ENCODE assay signal across 8 cellular contexts in genomic region chr22:37807410-37808293, GRCh38. TPM values are rescaled to one million over a fixed set of nuclear protein-coding genes. Genes with fewer than 3 reads are reported as not detected.
DNase-seq lines count a peak whose midpoint lies in the region; ATAC-seq and TF ChIP-seq lines count a peak whose summit lies in the region.

TSS of gene GCAT (plus strand) at chr22:37807934. CDS start at chr22:37807968, 34 bp downstream.

- peak within 1 kb of the TSS; percentile 98 for H3K4me2 ChIP-seq in PC-3 (ENCODE audit: low read length)

- H3K9ac ChIP-seq in HUES64 (ENCODE audit: low read depth, low read length) (peak within 1 kb of the TSS; percentile 60), PC-3 (ENCODE audit: low read length) (peak within 1 kb of the TSS; percentile 95)

- peak; percentile 78 for ATAC-seq in GM21390 (IDR thresholded peaks at IDR 0.05; ENCODE audit: unreplicated experiment)
- peak; percentile 65 for ATAC-seq in PC-3

- H3K4me1 ChIP-seq in HUES64 (ENCODE audit: insufficient read depth, low read length) (peaks cover 9% of the 10 kb centered on the region; the same call in 1 of the 2 replicates), PC-3 (ENCODE audit: insufficient read depth, low read length) (peaks cover 17% of the 10 kb centered on the region), mononuclear cell (ENCODE audit: insufficient read depth, low read length) (peaks cover 60% of the 10 kb centered on the region)

- H3K36me3 ChIP-seq in HUES64 (ENCODE audit: insufficient read depth, low read length): no peaks in the 10 kb centered on the region
- no peaks in the 10 kb centered on the region for H3K36me3 ChIP-seq in PC-3 (ENCODE audit: low read depth, low read length)

- peaks cover 18% of the 10 kb centered on the region for H3F3A ChIP-seq in PC-3 (ENCODE audit: low read length, unreplicated experiment)

- H2AFZ ChIP-seq in PC-3 (ENCODE audit: low read length): peak within 1 kb of the TSS; percentile 51; the same call in 1 of the 2 replicates

- under 1% methylated on average over 73 of the region's 73 CpGs for WGBS in HUES64

- TF ChIP-seq CTCF in PC-3 (conservative IDR thresholded peaks at IDR 0.05; ENCODE audit: low read depth, low read length): no peak

- no TSS peak for BruUV-seq in PC-3 (replicated peaks; lab: Mats Ljungman, UMichigan)

- POLR2A ChIA-PET in PC-3 (lab: Charles Lee; ENCODE audit: unreplicated experiment): interaction anchor here (0.5 to 0.7 kb wide), 4 partner anchors 21 to 1767 kb away, joined by 3 to 10 read pairs (median 3); partner anchors contain the start of gene POLR2F

- peak within 1 kb of the TSS; percentile 83 for H3K4me3 ChIP-seq in HUES64 (ENCODE audit: low read length)
- peak within 1 kb of the TSS; percentile 100 for H3K4me3 ChIP-seq in PC-3 (ENCODE audit: low read length)
- peak within 1 kb of the TSS; percentile 43 for H3K4me3 ChIP-seq in mononuclear cell (ENCODE audit: low read length)

- peaks cover 21% of the 10 kb centered on the region for H4K20me1 ChIP-seq in PC-3 (ENCODE audit: low read length)

- CTCF ChIA-PET in PC-3 (lab: Charles Lee): interaction anchor here (0.6 to 0.7 kb wide), 3 partner anchors 11 to 478 kb away, joined by 4 to 9 read pairs (median 4); partner anchors contain the start of gene MICALL1

- peaks cover 44% of the 10 kb centered on the region for H3K27me3 ChIP-seq in HUES64 (ENCODE audit: insufficient read depth, low read length)
- no peaks in the 10 kb centered on the region for H3K27me3 ChIP-seq in PC-3 (ENCODE audit: low read length)
- peaks cover 44% of the 10 kb centered on the region for H3K27me3 ChIP-seq in mononuclear cell (ENCODE audit: insufficient read depth, low read length)

- intact Hi-C loops in PC-3 (cut with micrococcal nuclease): loop anchor here (10.0 kb wide), 1 partner anchor 123 kb away; the partner anchor contains the start of gene NOL12

- H3K9me2 ChIP-seq in PC-3 (replicated peaks; ENCODE audit: low read length): no peaks in the 10 kb centered on the region

- H3K27ac ChIP-seq in HUES64 (ENCODE audit: low read depth, low read length): no peak within 1 kb of the TSS; the same call in 1 of the 2 replicates
- peak within 1 kb of the TSS; percentile 66 for H3K27ac ChIP-seq in PC-3 (ENCODE audit: low read length)

- peaks cover 30% of the 10 kb centered on the region for H3K79me2 ChIP-seq in PC-3 (ENCODE audit: low read length)

- H3K9me3 ChIP-seq in HUES64 (ENCODE audit: insufficient read depth, low read depth, low read length) (no peaks in the 10 kb centered on the region), PC-3 (ENCODE audit: low read length) (no peaks in the 10 kb centered on the region), mononuclear cell (ENCODE audit: low read depth, low read length) (no peaks in the 10 kb centered on the region)

- DNase-seq in COLO829 (ENCODE audit: low spot score): peak; percentile 98
- peak; percentile 91 for DNase-seq in PC-3
- peak; percentile 89 for DNase-seq in activated T-cell treated with anti-CD3 and anti-CD28 coated beads for 24 hours (ENCODE audit: low read depth)
- peak; percentile 98 for DNase-seq in epidermal melanocyte (ENCODE audit: insufficient read length, low spot score)
- DNase-seq in stimulated activated CD8-positive, alpha-beta memory T cell treated with anti-CD3 and anti-CD28 coated beads, Interleukin-2, amount 100 ng/mL, for 1 hour (ENCODE audit: low read depth in 2 of 2): peak; percentile 52 to 74

RNA-seq across cellular contexts. Expression of gene GCAT, which starts in this region (rescaled TPM):
- polyA plus RNA-seq in HUES64 (2013, experiment 1 of 2): 16.9 TPM
- polyA plus RNA-seq in HUES64 (2013, experiment 2 of 2): 20.7 TPM
- 26.0 and 33.3 TPM in 2 replicates for total RNA-seq in PC-3 (2014; rRNA removed)
- 1.7 TPM for total RNA-seq in mononuclear cell

Comparison
In these comparisons a context has a peak if more than half of its experiments do, and no peak if none do; other contexts are left out.
1. RNA of gene GCAT (total RNA-seq): 26.0 to 33.3 TPM in PC-3; 1.7 TPM in mononuclear cell (single experiment); every median in the first group is over 10 times any median in the second.
2. H3K4me3 ChIP-seq: peak in every context shown above with its lines; median percentile 100 in PC-3; 83 in HUES64; 43 in mononuclear cell.
3. Peak in every context shown above with its lines, with median percentiles within 50 percentile points of each other: DNase-seq.